In genomic region chr1:54337034-54337433, GRCh38 we compare ENCODE assay signal across 23 cellular contexts.
A peak's percentile ranks its signal among the peaks of the same experiment; 100 is the strongest.
DNase-seq lines count a peak whose midpoint lies in the region; ATAC-seq and TF ChIP-seq lines count a peak whose summit lies in the region.
"Had no signal": no experiment of that assay in that cellular context is flagged by ENCODE, and none has a peak within 500 bp of the region (broad histone marks: within the 10 kb centered on the region; RNA-seq: fewer than 3 reads in every experiment).

No MANE protein-coding gene starts in this region.

- H3K79me1 ChIP-seq in H9 (ENCODE audit: insufficient read depth, low read depth, low read length, poor library complexity, severe bottlenecking) (no peaks in the 10 kb centered on the region), neuronal stem cell (ENCODE audit: low read depth, low read length) (peaks cover 6% of the 10 kb centered on the region)

- H2BK15ac ChIP-seq in H9 (ENCODE audit: low read depth, low read length): no peak overlapping the region
- H2BK15ac ChIP-seq in neuronal stem cell (ENCODE audit: low read length): no peak overlapping the region

- ATAC-seq in HG03280 (IDR thresholded peaks at IDR 0.05; ENCODE audit: unreplicated experiment): no peak
- ATAC-seq: activated T-cell treated with anti-CD3 and anti-CD28 coated beads, Interleukin-2, amount 50 U/mL, for 4 hours; stimulated activated naive CD8-positive, alpha-beta T cell treated with anti-CD3 and anti-CD28 coated beads, Interleukin-15, amount 100 ng/mL, for 72 hours; T-cell had no signal

- H2BK120ac ChIP-seq in H9 (ENCODE audit: low read depth, low read length, poor library complexity, severe bottlenecking): no peak overlapping the region
- H2BK120ac ChIP-seq in neuronal stem cell (ENCODE audit: low read depth, low read length): no peak overlapping the region

- H3K4me1 Mint-ChIP-seq in H9 (peaks cover 76 to 81% of the 10 kb centered on the region in 2 experiments), glutamatergic neuron (ENCODE audit: low read depth, unreplicated experiment) (peaks cover 79% of the 10 kb centered on the region)
- H3K4me1 Mint-ChIP-seq in activated CD4-positive, alpha-beta memory T cell treated with anti-CD3 and anti-CD28 coated beads for 36 hours (ENCODE audit: low read depth): peaks cover 15% of the 10 kb centered on the region

- H3K9me3 Mint-ChIP-seq in H9 (no peaks in the 10 kb centered on the region), glutamatergic neuron (ENCODE audit: unreplicated experiment) (peaks cover 53% of the 10 kb centered on the region)
- no peaks in the 10 kb centered on the region for H3K9me3 Mint-ChIP-seq in activated CD4-positive, alpha-beta memory T cell treated with anti-CD3 and anti-CD28 coated beads for 36 hours
- H3K9me3 Mint-ChIP-seq: activated T-cell treated with anti-CD3 and anti-CD28 coated beads, Interleukin-2, amount 50 U/mL, for 4 hours; naive B cell; stimulated activated naive CD8-positive, alpha-beta T cell treated with anti-CD3 and anti-CD28 coated beads, Interleukin-15, amount 100 ng/mL, for 72 hours; T-cell; type B pancreatic cell had no signal

- H3K4me1 ChIP-seq in H9 (ENCODE audit: insufficient read depth, low read length) (peaks cover 18% of the 10 kb centered on the region; the same call in 1 of the 2 replicates), SJSA1 (replicated peaks) (peaks cover 70% of the 10 kb centered on the region), neuronal stem cell (ENCODE audit: control insufficient read depth in 2 of 2, insufficient read depth in 1 of 2, low read depth in 1 of 2, low read length in 2 of 2) (peaks cover 35 to 44% of the 10 kb centered on the region in 2 donors), MM.1S (ENCODE audit: low read length) (no peaks in the 10 kb centered on the region)

- H3K27me3 ChIP-seq in H9 (ENCODE audit: insufficient read depth, low read length) (no peaks in the 10 kb centered on the region), SJSA1 (replicated peaks) (no peaks in the 10 kb centered on the region), neuronal stem cell (ENCODE audit: control insufficient read depth in 3 of 3, insufficient read depth in 3 of 3, low read depth in 1 of 3, low read length in 3 of 3) (no peaks in the 10 kb centered on the region), MM.1S (replicated peaks; ENCODE audit: insufficient read depth, low read length) (no peaks in the 10 kb centered on the region)
- H3K27me3 ChIP-seq: BLaER1, heart right ventricle had no signal

- CTCF ChIA-PET in activated CD4-positive, alpha-beta memory T cell treated with anti-CD3 and anti-CD28 coated beads for 36 hours (lab: Charles Lee): no interaction called here

- H2BK20ac ChIP-seq in H9 (ENCODE audit: low read depth, low read length, poor library complexity, severe bottlenecking): no peak overlapping the region

- H3K4ac ChIP-seq in H9 (ENCODE audit: low read depth, low read length) (no peak overlapping the region), neuronal stem cell (ENCODE audit: low read length) (no peak overlapping the region)

- no peaks in the 10 kb centered on the region for H3K23me2 ChIP-seq in H9 (ENCODE audit: insufficient read length, low read depth, low read length, poor library complexity, severe bottlenecking)

- H3K23ac ChIP-seq in H9 (ENCODE audit: insufficient read length, low read depth, low read length): no peak overlapping the region
- H3K23ac ChIP-seq in neuronal stem cell (ENCODE audit: low read depth, low read length, poor library complexity): peak overlapping the region; percentile 45

- no peak overlapping the region for H2BK5ac ChIP-seq in H9 (ENCODE audit: insufficient read length, low read length)
- no peak overlapping the region for H2BK5ac ChIP-seq in neuronal stem cell (ENCODE audit: low read length)

- peak overlapping the region; percentile 32; the same call in 1 of the 2 replicates for H3K14ac ChIP-seq in H9 (ENCODE audit: insufficient read depth, low read length)
- H3K14ac ChIP-seq in neuronal stem cell (ENCODE audit: low read length): peak overlapping the region; percentile 26

- H3K9me3 ChIP-seq in H9 (ENCODE audit: control insufficient read depth, low read depth, low read length): no peaks in the 10 kb centered on the region
- no peaks in the 10 kb centered on the region for H3K9me3 ChIP-seq in SJSA1 (replicated peaks)
- no peaks in the 10 kb centered on the region for H3K9me3 ChIP-seq in neuronal stem cell (replicated peaks in 1 of 2; ENCODE audit: control insufficient read depth in 2 of 2, insufficient read depth in 1 of 2, low read depth in 1 of 2, low read length in 2 of 2)
- H3K9me3 ChIP-seq in MM.1S (replicated peaks; ENCODE audit: insufficient read depth, low read length): no peaks in the 10 kb centered on the region
- H3K9me3 ChIP-seq: heart right ventricle had no signal

- no peak for DNase-seq in H9
- DNase-seq in SJSA1 (ENCODE audit: low read depth in 1 of 2, low spot score in 2 of 2): no peak
- no peak for DNase-seq in glutamatergic neuron
- DNase-seq in neuronal stem cell (ENCODE audit: low spot score): no peak
- no peak for DNase-seq in MM.1S
- DNase-seq in AG20443 (ENCODE audit: low spot score): no peak
- no peak for DNase-seq in activated CD4-positive, alpha-beta memory T cell treated with anti-CD3 and anti-CD28 coated beads for 36 hours
- DNase-seq: activated CD4-positive, alpha-beta T cell treated with anti-CD3 and anti-CD28 coated beads for 1 hour; activated gamma-delta T cell treated with Interleukin-2 at 50 U/mL for 16 hours; activated T-cell treated with anti-CD3 and anti-CD28 coated beads, Interleukin-2, amount 50 U/mL, for 4 hours; heart right ventricle; KBM-7; naive B cell; NCI-H1436; NCI-H2081 treated with DMSO at 0.1 percent for 48 hours; NCI-H345; stimulated activated CD8-positive, alpha-beta memory T cell treated with anti-CD3 and anti-CD28 coated beads, Interleukin-4, amount 100 ng/mL, for 48 hours; stimulated activated naive CD8-positive, alpha-beta T cell treated with anti-CD3 and anti-CD28 coated beads, Interleukin-15, amount 100 ng/mL, for 72 hours; T-cell had no signal

- H3T11ph ChIP-seq in H9 (ENCODE audit: low read length): no peak overlapping the region

- intact Hi-C loops in activated CD4-positive, alpha-beta memory T cell treated with anti-CD3 and anti-CD28 coated beads for 36 hours (cut with micrococcal nuclease): no loop called here

- no CpG with 5 or more reads among the region's 7 CpGs for WGBS in H9 (ENCODE audit: extremely low coverage, insufficient read length, low lambda C conversion rate)
- no CpG with 5 or more reads among the region's 7 CpGs for WGBS in neuronal stem cell (ENCODE audit: extremely low coverage in 2 of 2, insufficient read length in 2 of 2, insufficient replicate concordance in 1 of 2), 2 donors

- H4K5ac ChIP-seq in H9 (ENCODE audit: insufficient read length, low read depth, low read length): no peak overlapping the region

- H3K9ac ChIP-seq in H9 (ENCODE audit: extremely low read depth, insufficient read length, low read length) (no peak overlapping the region), neuronal stem cell (ENCODE audit: low read depth, low read length, poor library complexity) (no peak overlapping the region), MM.1S (ENCODE audit: low read length) (no peak overlapping the region)
- H3K9ac ChIP-seq: BLaER1 had no signal

- TF ChIP-seq CTCF in H9 (conservative IDR thresholded peaks at IDR 0.05) (no peak), glutamatergic neuron (IDR thresholded peaks at IDR 0.05; ENCODE audit: partially characterized antibody, unreplicated experiment) (no peak), MM.1S (IDR thresholded peaks at IDR 0.05; ENCODE audit: low read length) (no peak)

- no peak overlapping the region for H3K4me2 ChIP-seq in H9 (ENCODE audit: insufficient read depth, insufficient read length, low read length)
- H3K4me2 ChIP-seq in neuronal stem cell (ENCODE audit: insufficient read depth, low read length, poor library complexity, severe bottlenecking): no peak overlapping the region
- H3K4me2 ChIP-seq in MM.1S (ENCODE audit: low read depth, low read length): no peak overlapping the region
- H3K4me2 ChIP-seq: BLaER1 had no signal

- H3K27ac ChIP-seq in H9 (ENCODE audit: insufficient read length, low read depth, low read length) (no peak overlapping the region), SJSA1 (peak overlapping the region; percentile 97; the same call in 1 of the 2 replicates), neuronal stem cell (replicated peaks; ENCODE audit: low read length) (no peak overlapping the region), MM.1S (ENCODE audit: low read length) (no peak overlapping the region)
- H3K27ac ChIP-seq: BLaER1, epithelial cell of prostate had no signal

- H3K27me3 Mint-ChIP-seq in H9 (ENCODE audit: low read depth) (no peaks in the 10 kb centered on the region), glutamatergic neuron (ENCODE audit: unreplicated experiment) (peaks cover 42% of the 10 kb centered on the region)
- H3K27me3 Mint-ChIP-seq in activated CD4-positive, alpha-beta memory T cell treated with anti-CD3 and anti-CD28 coated beads for 36 hours: no peaks in the 10 kb centered on the region
- H3K27me3 Mint-ChIP-seq: naive B cell; stimulated activated naive CD8-positive, alpha-beta T cell treated with anti-CD3 and anti-CD28 coated beads, Interleukin-15, amount 100 ng/mL, for 72 hours; T-cell; type B pancreatic cell had no signal

- no peak overlapping the region; a peak in 1 of 5 replicates for H3K4me3 Mint-ChIP-seq in H9
- H3K4me3 Mint-ChIP-seq in glutamatergic neuron (ENCODE audit: unreplicated experiment): no peak overlapping the region
- no peak overlapping the region for H3K4me3 Mint-ChIP-seq in activated CD4-positive, alpha-beta memory T cell treated with anti-CD3 and anti-CD28 coated beads for 36 hours
- H3K4me3 Mint-ChIP-seq: activated T-cell treated with anti-CD3 and anti-CD28 coated beads, Interleukin-2, amount 50 U/mL, for 4 hours; naive B cell; stimulated activated naive CD8-positive, alpha-beta T cell treated with anti-CD3 and anti-CD28 coated beads, Interleukin-15, amount 100 ng/mL, for 72 hours; T-cell; type B pancreatic cell had no signal

- H3K79me2 ChIP-seq in H9 (ENCODE audit: insufficient read depth, low read length) (peaks cover 4% of the 10 kb centered on the region; the same call in 1 of the 2 replicates), MM.1S (ENCODE audit: low read length) (peaks cover 34% of the 10 kb centered on the region)

- H2AFZ ChIP-seq in H9 (ENCODE audit: low read length): no peak overlapping the region
- H2AFZ ChIP-seq in neuronal stem cell (ENCODE audit: low read length): no peak overlapping the region
- H2AFZ ChIP-seq in MM.1S (ENCODE audit: low read length): no peak overlapping the region

- peaks cover 0 to 22% (median 21%) of the 10 kb centered on the region in 3 experiments; a peak in 4 of 7 replicates for H3K36me3 Mint-ChIP-seq in H9 (ENCODE audit: insufficient read depth in 1 of 3, low read depth in 3 of 3)
- no peaks in the 10 kb centered on the region for H3K36me3 Mint-ChIP-seq in glutamatergic neuron (ENCODE audit: unreplicated experiment)
- H3K36me3 Mint-ChIP-seq in activated CD4-positive, alpha-beta memory T cell treated with anti-CD3 and anti-CD28 coated beads for 36 hours: no peaks in the 10 kb centered on the region
- H3K36me3 Mint-ChIP-seq: naive B cell had no signal

- POLR2A ChIA-PET in activated CD4-positive, alpha-beta memory T cell treated with anti-CD3 and anti-CD28 coated beads for 36 hours (lab: Charles Lee): no interaction called here

- H4K20me1 ChIP-seq in H9 (ENCODE audit: control insufficient read depth, insufficient read depth, insufficient read length): no peaks in the 10 kb centered on the region
- no peaks in the 10 kb centered on the region for H4K20me1 ChIP-seq in MM.1S (ENCODE audit: insufficient read depth, low read length)

- H3K56ac ChIP-seq in H9 (ENCODE audit: insufficient read length, low read depth, low read length): no peak overlapping the region

- peak overlapping the region; percentile 80 to 92 (median 90); a peak in 5 of 7 replicates for H3K27ac Mint-ChIP-seq in H9
- H3K27ac Mint-ChIP-seq in glutamatergic neuron (ENCODE audit: unreplicated experiment): peak overlapping the region; percentile 96
- H3K27ac Mint-ChIP-seq in activated CD4-positive, alpha-beta memory T cell treated with anti-CD3 and anti-CD28 coated beads for 36 hours: no peak overlapping the region
- H3K27ac Mint-ChIP-seq: T-cell, type B pancreatic cell had no signal

- H3K18ac ChIP-seq in H9 (ENCODE audit: insufficient read length, low read depth, low read length): no peak overlapping the region
- peak overlapping the region; percentile 41 for H3K18ac ChIP-seq in neuronal stem cell (ENCODE audit: low read length)

- H2AK5ac ChIP-seq in H9 (ENCODE audit: insufficient read length, low read length) (no peak overlapping the region), neuronal stem cell (ENCODE audit: low read depth, low read length) (no peak overlapping the region)

- H3F3A ChIP-seq in MM.1S (ENCODE audit: insufficient read depth, low read length): no peaks in the 10 kb centered on the region

- no peak overlapping the region for H3K4me3 ChIP-seq in SJSA1
- no peak overlapping the region for H3K4me3 ChIP-seq in neuronal stem cell (ENCODE audit: low read length in 2 of 2)
- no peak overlapping the region for H3K4me3 ChIP-seq in MM.1S (ENCODE audit: low read length)
- H3K4me3 ChIP-seq: BLaER1, heart right ventricle had no signal

- no peaks in the 10 kb centered on the region for H3K9me2 ChIP-seq in MM.1S (replicated peaks; ENCODE audit: insufficient read depth, low read length)

- H4K91ac ChIP-seq in H9 (ENCODE audit: insufficient read length, low read depth, low read length) (no peak overlapping the region), neuronal stem cell (ENCODE audit: low read depth, low read length, poor library complexity) (no peak overlapping the region)

- H2BK12ac ChIP-seq in H9 (ENCODE audit: insufficient read length, low read depth, low read length) (no peak overlapping the region), neuronal stem cell (ENCODE audit: low read length) (no peak overlapping the region)

- peaks cover 27% of the 10 kb centered on the region for H3K36me3 ChIP-seq in SJSA1
- peaks cover 0 to 73% of the 10 kb centered on the region in 2 donors for H3K36me3 ChIP-seq in neuronal stem cell (replicated peaks in 1 of 2; ENCODE audit: control insufficient read depth in 2 of 2, insufficient read depth in 2 of 2, low read length in 2 of 2)
- no peaks in the 10 kb centered on the region for H3K36me3 ChIP-seq in MM.1S (replicated peaks; ENCODE audit: insufficient read depth, low read length)
- H3K36me3 ChIP-seq: heart right ventricle had no signal

- no peak overlapping the region for H4K8ac ChIP-seq in H9 (replicated peaks; ENCODE audit: insufficient read length, low read depth, low read length)
- no peak overlapping the region for H4K8ac ChIP-seq in neuronal stem cell (ENCODE audit: low read depth, low read length)
